Comparison of ENCODE assay signal across 9 cellular contexts in genomic region chr10:100349087-100349486, GRCh38. TPM values are rescaled to one million over a fixed set of nuclear protein-coding genes. Genes with fewer than 3 reads are reported as not detected.
DNase-seq lines count a peak whose midpoint lies in the region; ATAC-seq, FAIRE-seq and TF ChIP-seq lines count a peak whose summit lies in the region.
"Had no signal": no experiment of that assay in that cellular context is flagged by ENCODE, and none has a peak within 500 bp of the region (broad histone marks: within the 10 kb centered on the region; RNA-seq: fewer than 3 reads in every experiment).

No MANE protein-coding gene starts in this region.

- peaks cover 4% of the 10 kb centered on the region; the same call in 1 of the 2 replicates for H4K20me1 ChIP-seq in GM12878 (ENCODE audit: control insufficient read depth, insufficient read depth)

- intact Hi-C loops in GM12878 (cut with micrococcal nuclease; ENCODE audit: unreplicated experiment) (no loop called here), right lobe of liver (cut with DNase I) (no loop called here)

- H3K4me3 ChIP-seq in ACC112 (ENCODE audit: low read depth, low read length) (peak overlapping the region; percentile 98), HUES48 (ENCODE audit: low read depth, low read length) (peak overlapping the region; percentile 95), GM12878 (peak overlapping the region; percentile 86), right lobe of liver (peak overlapping the region in 2 of 3 donors; percentile 70 to 83)

- in situ Hi-C loops in GM12878 (cut with MboI): no loop called here

- H3K27me3 ChIP-seq in ACC112 (ENCODE audit: insufficient read depth, low read length) (no peaks in the 10 kb centered on the region), HUES48 (ENCODE audit: control insufficient read depth, insufficient read depth, low read length) (no peaks in the 10 kb centered on the region), GM12878 (replicated peaks in 1 of 2; ENCODE audit: control insufficient read depth in 2 of 2, insufficient read depth in 2 of 2, low read length in 1 of 2) (no peaks in the 10 kb centered on the region), right lobe of liver (no peaks in the 10 kb centered on the region)

- no TSS peak for BruUV-seq in GM12878 (replicated peaks; lab: Mats Ljungman, UMichigan)

- peaks cover 31% of the 10 kb centered on the region for H3K79me2 ChIP-seq in ACC112 (ENCODE audit: control insufficient read depth, insufficient read depth, low read length, unreplicated experiment)
- peaks cover 68% of the 10 kb centered on the region for H3K79me2 ChIP-seq in GM12878 (ENCODE audit: control insufficient read depth, insufficient read depth, low read length)

- POLR2A ChIA-PET in GM12878 (lab: Charles Lee): interaction anchor here (0.5 to 11.8 kb wide), 7 partner anchors 11 to 42 kb away, joined by 3 to 191 read pairs (median 7); no protein-coding TSS in a partner anchor

- H3K4me1 ChIP-seq in ACC112 (ENCODE audit: control insufficient read depth, insufficient read depth, low read length, unreplicated experiment) (peaks cover 42% of the 10 kb centered on the region), HUES48 (ENCODE audit: control insufficient read depth, insufficient read depth, low read length) (peaks cover 33% of the 10 kb centered on the region), GM12878 (ENCODE audit: control insufficient read depth, insufficient read depth, low read length) (peaks cover 18% of the 10 kb centered on the region), right lobe of liver (peaks cover 0 to 40% (median 18%) of the 10 kb centered on the region in 4 donors)

- H3K36me3 ChIP-seq in ACC112 (ENCODE audit: insufficient read depth, low read length): peaks cover 47% of the 10 kb centered on the region
- H3K36me3 ChIP-seq in HUES48 (ENCODE audit: control insufficient read depth, insufficient read depth, low read length): peaks cover 60% of the 10 kb centered on the region
- peaks cover 4 to 43% of the 10 kb centered on the region in 2 experiments for H3K36me3 ChIP-seq in GM12878 (ENCODE audit: control insufficient read depth in 2 of 2, insufficient read depth in 2 of 2, low read length in 1 of 2)
- H3K36me3 ChIP-seq in right lobe of liver: peaks cover 0 to 24% (median 4%) of the 10 kb centered on the region in 4 donors

- SMC1A ChIA-PET in GM12878 (lab: Charles Lee; ENCODE audit: uncharacterized antibody, unreplicated experiment): interaction anchor here (1.3 to 17.4 kb wide), 7 partner anchors 11 to 83 kb away, joined by 3 to 277 read pairs (median 44); no protein-coding TSS in a partner anchor

- ATAC-seq in GM12878: no peak
- ATAC-seq in right lobe of liver: peak in 3 of 4 donors; percentile 17 to 46 (median 25)
- no peak for ATAC-seq in HG03354 (IDR thresholded peaks at IDR 0.05; ENCODE audit: poor library complexity, severe bottlenecking, unreplicated experiment)
- ATAC-seq: left lung had no signal

- no peak for TF ChIP-seq EP300 in GM12878 (IDR thresholded peaks at IDR 0.05; ENCODE audit: borderline replicate concordance in 1 of 2, control insufficient read depth in 1 of 2, low read depth in 2 of 2, low read length in 2 of 2)

- TF ChIP-seq CTCF in GM12878 (IDR thresholded peaks at IDR 0.05 in 2 of 3, conservative IDR thresholded peaks at IDR 0.05 in 1 of 3; ENCODE audit: control insufficient read depth in 2 of 3, extremely low read depth in 1 of 3, insufficient read depth in 1 of 3, low read depth in 3 of 3, low read length in 3 of 3): no peak
- TF ChIP-seq CTCF in right lobe of liver (IDR thresholded peaks at IDR 0.05): no peak

- WGBS in GM12878 (ENCODE audit: insufficient coverage, insufficient replicate concordance, low lambda C conversion rate, missing lambda C conversion rate): 64% methylated on average over 5 of the region's 5 CpGs
- 62% methylated on average over 4 of the region's 5 CpGs for WGBS in right lobe of liver (ENCODE audit: insufficient coverage, low coverage, low lambda C conversion rate, missing lambda C conversion rate)

- TF ChIP-seq RAD21 in GM12878 (IDR thresholded peaks at IDR 0.05; ENCODE audit: insufficient read depth, low read depth, low read length): no peak

- no peak for FAIRE-seq in GM12878 (lab: Jason Lieb, UNC)

- CTCF ChIA-PET in GM12878 (lab: Yijun Ruan, JAX): interaction anchor here (0.9 to 7.7 kb wide), 14 partner anchors 8 to 169 kb away, joined by 3 to 91 read pairs (median 6); no protein-coding TSS in a partner anchor

- H3K9me3 ChIP-seq in HUES48 (ENCODE audit: control insufficient read depth, insufficient read depth, low read length): no peaks in the 10 kb centered on the region
- no peaks in the 10 kb centered on the region for H3K9me3 ChIP-seq in GM12878 (replicated peaks; ENCODE audit: control insufficient read depth, insufficient read depth, low read length)
- H3K9me3 ChIP-seq in right lobe of liver: no peaks in the 10 kb centered on the region
- H3K9me3 ChIP-seq: left lung had no signal

- RAD21 ChIA-PET in GM12878 (lab: Charles Lee; ENCODE audit: unreplicated experiment): interaction anchor here (0.7 to 18.1 kb wide), 8 partner anchors 10 to 83 kb away, joined by 3 to 214 read pairs (median 7); no protein-coding TSS in a partner anchor

- DNase-seq in GM12878 (ENCODE audit: low read depth, low spot score) (no peak), right lobe of liver (no peak), NCI-H345 (lab: John Stamatoyannopoulos, UW) (no peak), HK-2 (ENCODE audit: unreplicated experiment) (no peak)
- no peak for DNase-seq in activated CD8-positive, alpha-beta memory T cell treated with anti-CD3 and anti-CD28 coated beads for 24 hours
- DNase-seq: left lung had no signal

- TF ChIP-seq POLR2A in GM12878 (IDR thresholded peaks at IDR 0.05; ENCODE audit: low read depth, low read length): no peak
- TF ChIP-seq POLR2A in right lobe of liver (IDR thresholded peaks at IDR 0.05): no peak

- H3K9ac ChIP-seq in HUES48 (ENCODE audit: low read depth, low read length): no peak overlapping the region
- H3K9ac ChIP-seq in GM12878 (ENCODE audit: control insufficient read depth, insufficient read depth, low read length): peak overlapping the region; percentile 79

- H3K4me2 ChIP-seq in GM12878 (ENCODE audit: control insufficient read depth, insufficient read depth): peak overlapping the region; percentile 73

- no peak overlapping the region for H3K27ac ChIP-seq in ACC112 (ENCODE audit: low read depth, low read length)
- H3K27ac ChIP-seq in HUES48 (ENCODE audit: low read depth, low read length): no peak overlapping the region
- H3K27ac ChIP-seq in GM12878 (ENCODE audit: control insufficient read depth, insufficient read depth): peak overlapping the region; percentile 28; the same call in 1 of the 2 replicates
- H3K27ac ChIP-seq in right lobe of liver: no peak overlapping the region

- H2AFZ ChIP-seq in ACC112 (ENCODE audit: low read length, unreplicated experiment) (no peak overlapping the region), GM12878 (ENCODE audit: control insufficient read depth, low read depth, low read length) (no peak overlapping the region)

TF ChIP-seq in GM12878, 131 proteins besides CTCF, POLR2A, EP300 and RAD21:
- TF ChIP-seq DPF2 (IDR thresholded peaks at IDR 0.05) (no peak), IKZF1 (conservative IDR thresholded peaks at IDR 0.05) (no peak), ZNF384 (IDR thresholded peaks at IDR 0.05; ENCODE audit: borderline replicate concordance, low read depth, low read length) (no peak), POLR2AphosphoS5 (IDR thresholded peaks at IDR 0.05; ENCODE audit: low read length) (no peak)

RNA-seq across cellular contexts. Expression of gene SCD, which starts 2.1 kb away (rescaled TPM):
- 120 and 125 TPM in 2 replicates for total RNA-seq in GM12878 (2013; cell fraction: nucleolus; rRNA removed)
- total RNA-seq in GM12878 (2014; rRNA removed) (108 and 117 TPM in 2 replicates), GM12878 (2014; rRNA removed; fragmentation: Illumina TruSeq; extraction: Trizol) (91.3 and 103 TPM in 2 replicates), GM12878 (2021) (171 and 188 TPM in 2 replicates), right lobe of liver (100 to 1,000 TPM in 4 of 6 experiments, 10 to 100 TPM in 2; 38.3 to 599 (median 220) TPM)
- polyA plus RNA-seq in GM12878 (2011; ENCODE audit: low read depth): 65.1 TPM
- polyA plus RNA-seq in GM12878 (2011; rRNA removed) (250 and 279 TPM in 2 replicates), GM12878 (2014; fragmentation: Illumina TruSeq; extraction: Trizol) (181 and 230 TPM in 2 replicates), GM12878 (2014; fragmentation: Nextera tagmentation; extraction: Ambion mirVana) (10 to 100 TPM; 77.5 to 86.1 TPM), GM12878 (2014; rRNA removed) (119 and 131 TPM in 2 replicates), GM12878 (2016; fragmentation: Nextera tagmentation; extraction: Ambion mirVana) (10 to 100 TPM; 68.7 to 70.2 TPM)
- 198 and 249 TPM in 2 replicates for polyA plus RNA-seq in GM12878 (2011; cell fraction: cytosol; rRNA removed)
- polyA plus RNA-seq in GM12878 (2011; cell fraction: nucleus; rRNA removed): 86.6 and 104 TPM in 2 replicates
- polyA plus RNA-seq in GM12878 (2012): 88.3 and 146 TPM in 2 replicates
- 294 and 320 TPM in 2 replicates for polyA minus RNA-seq in GM12878 (2011; rRNA and poly(A)+ RNA removed)
- 122 TPM in 2 replicates for polyA minus RNA-seq in GM12878 (2011; cell fraction: cytosol; rRNA and poly(A)+ RNA removed)
- 31.3 and 34.6 TPM in 2 replicates for polyA minus RNA-seq in GM12878 (2011; cell fraction: nucleus; rRNA and poly(A)+ RNA removed)

RNA-seq across cellular contexts. Expression of gene PKD2L1, which starts 19.1 kb away (rescaled TPM):
- total RNA-seq in GM12878 (2013; cell fraction: nucleolus; rRNA removed): not detected in 2 replicates
- total RNA-seq in GM12878 (2014; rRNA removed): 0.17 and 0.22 TPM in 2 replicates
- 0.14 TPM in 1 of 2 replicates, not detected in the other for total RNA-seq in GM12878 (2014; rRNA removed; fragmentation: Illumina TruSeq; extraction: Trizol)
- total RNA-seq in GM12878 (2021): 0.05 and 0.08 TPM in 2 replicates
- not detected for polyA plus RNA-seq in GM12878 (2011; ENCODE audit: low read depth)
- 0.05 and 0.06 TPM in 2 replicates for polyA plus RNA-seq in GM12878 (2011; rRNA removed)
- 0.03 and 0.06 TPM in 2 replicates for polyA plus RNA-seq in GM12878 (2011; cell fraction: cytosol; rRNA removed)
- polyA plus RNA-seq in GM12878 (2011; cell fraction: nucleus; rRNA removed): 0.24 and 0.35 TPM in 2 replicates
- polyA plus RNA-seq in GM12878 (2012): 0.07 TPM in 1 of 2 replicates, not detected in the other
- 0.09 and 0.27 TPM in 2 replicates for polyA plus RNA-seq in GM12878 (2014; fragmentation: Illumina TruSeq; extraction: Trizol)
- polyA plus RNA-seq in GM12878 (2014; fragmentation: Nextera tagmentation; extraction: Ambion mirVana): not detected
- not detected in 2 replicates for polyA plus RNA-seq in GM12878 (2014; rRNA removed)
- not detected for polyA plus RNA-seq in GM12878 (2016; fragmentation: Nextera tagmentation; extraction: Ambion mirVana)
- polyA minus RNA-seq in GM12878 (2011; rRNA and poly(A)+ RNA removed): not detected in 2 replicates
- polyA minus RNA-seq in GM12878 (2011; cell fraction: cytosol; rRNA and poly(A)+ RNA removed): not detected in 2 replicates
- polyA minus RNA-seq in GM12878 (2011; cell fraction: nucleus; rRNA and poly(A)+ RNA removed): not detected in 2 replicates
- total RNA-seq in right lobe of liver: under 1 TPM in 3 of 6 experiments, not detected in 3; 0.12 to 0.26 (median 0.22) TPM

Comparison
In these comparisons a context has a peak if more than half of its experiments do, and no peak if none do; other contexts are left out.
1. ATAC-seq: peak in right lobe of liver (3 of 4); none in GM12878 (single experiment) and HG03354 (single experiment).
2. Peak in every context shown above with its lines, with median percentiles within 50 percentile points of each other: H3K4me3 ChIP-seq.